In genomic region chr1:162319510-162320160, GRCh38 we compare ENCODE assay signal across 18 cellular contexts. TPM values are rescaled to one million over a fixed set of nuclear protein-coding genes. Genes with fewer than 3 reads are reported as not detected.
DNase-seq lines count a peak whose midpoint lies in the region; ATAC-seq, FAIRE-seq and TF ChIP-seq lines count a peak whose summit lies in the region.
"Had no signal": no experiment of that assay in that cellular context is flagged by ENCODE, and none has a peak within 500 bp of the region (broad histone marks: within the 10 kb centered on the region; RNA-seq: fewer than 3 reads in every experiment).

No MANE protein-coding gene starts in this region.

- H3K4me3 ChIP-seq in astrocyte of the spinal cord (ENCODE audit: low read depth, low read length): no peak overlapping the region
- H3K4me3 ChIP-seq: PC-9 had no signal

- no peak for ATAC-seq in activated naive CD8-positive, alpha-beta T cell treated with anti-CD3 and anti-CD28 coated beads, Interleukin-2, amount 50 U/mL, for 24 hours
- ATAC-seq: CD8-positive, alpha-beta T cell; effector memory CD8-positive, alpha-beta T cell; natural killer cell had no signal

- DNase-seq in HTR-8/SVneo (ENCODE audit: insufficient read length, low spot score) (peak; percentile 14), astrocyte of the spinal cord (ENCODE audit: low read depth, low spot score) (peak; percentile 17), glutamatergic neuron (peak; percentile 22), renal cortical epithelial cell (ENCODE audit: low read depth) (peak; percentile 69), ureter (ENCODE audit: low spot score) (no peak), superior temporal gyrus (ENCODE audit: extremely low spot score) (no peak), NCI-H2227 (lab: John Stamatoyannopoulos, UW; ENCODE audit: unreplicated experiment) (no peak)
- no peak for DNase-seq in activated naive CD8-positive, alpha-beta T cell treated with anti-CD3 and anti-CD28 coated beads, Interleukin-2, amount 50 U/mL, for 24 hours
- DNase-seq: activated CD4-positive, CD25-positive, alpha-beta regulatory T cell treated with anti-CD3 and anti-CD28 coated beads, Interleukin-2, amount 50 U/mL, for 72 hours; amniotic stem cell; CD8-positive, alpha-beta T cell; effector memory CD8-positive, alpha-beta T cell; left colon; natural killer cell; NCI-H1417 treated with DMSO at 0.1 percent for 48 hours; PC-9; small intestine had no signal

- H3K4me3 Mint-ChIP-seq in glutamatergic neuron (ENCODE audit: unreplicated experiment): no peak overlapping the region
- H3K4me3 Mint-ChIP-seq in activated naive CD8-positive, alpha-beta T cell treated with anti-CD3 and anti-CD28 coated beads, Interleukin-2, amount 50 U/mL, for 24 hours: no peak overlapping the region
- H3K4me3 Mint-ChIP-seq: CD8-positive, alpha-beta T cell; effector memory CD8-positive, alpha-beta T cell; natural killer cell had no signal

- no peaks in the 10 kb centered on the region for H3K9me3 Mint-ChIP-seq in glutamatergic neuron (ENCODE audit: unreplicated experiment)
- no peaks in the 10 kb centered on the region for H3K9me3 Mint-ChIP-seq in activated naive CD8-positive, alpha-beta T cell treated with anti-CD3 and anti-CD28 coated beads, Interleukin-2, amount 50 U/mL, for 24 hours
- H3K9me3 Mint-ChIP-seq: CD8-positive, alpha-beta T cell; effector memory CD8-positive, alpha-beta T cell; natural killer cell had no signal

- no peak for FAIRE-seq in HTR-8/SVneo (lab: Jason Lieb, UNC)
- FAIRE-seq: small intestine had no signal

- in situ Hi-C loops in astrocyte of the spinal cord (cut with HindIII; ENCODE audit: low sequenced_read_pairs): no loop called here

- H3K36me3 Mint-ChIP-seq in glutamatergic neuron (ENCODE audit: unreplicated experiment): no peaks in the 10 kb centered on the region
- no peaks in the 10 kb centered on the region for H3K36me3 Mint-ChIP-seq in activated naive CD8-positive, alpha-beta T cell treated with anti-CD3 and anti-CD28 coated beads, Interleukin-2, amount 50 U/mL, for 24 hours (ENCODE audit: low read depth)
- H3K36me3 Mint-ChIP-seq: CD8-positive, alpha-beta T cell; natural killer cell had no signal

- no peaks in the 10 kb centered on the region for H3K27me3 Mint-ChIP-seq in glutamatergic neuron (ENCODE audit: unreplicated experiment)
- peaks cover 15% of the 10 kb centered on the region for H3K27me3 Mint-ChIP-seq in activated naive CD8-positive, alpha-beta T cell treated with anti-CD3 and anti-CD28 coated beads, Interleukin-2, amount 50 U/mL, for 24 hours

- peaks cover 9% of the 10 kb centered on the region for H3K4me1 Mint-ChIP-seq in glutamatergic neuron (ENCODE audit: low read depth, unreplicated experiment)
- H3K4me1 Mint-ChIP-seq in activated naive CD8-positive, alpha-beta T cell treated with anti-CD3 and anti-CD28 coated beads, Interleukin-2, amount 50 U/mL, for 24 hours: no peaks in the 10 kb centered on the region

- TF ChIP-seq CTCF in astrocyte of the spinal cord (IDR thresholded peaks at IDR 0.05; ENCODE audit: low read depth, low read length): no peak
- no peak for TF ChIP-seq CTCF in glutamatergic neuron (IDR thresholded peaks at IDR 0.05; ENCODE audit: partially characterized antibody, unreplicated experiment)

- peak overlapping the region; percentile 1 for H3K27ac Mint-ChIP-seq in glutamatergic neuron (ENCODE audit: unreplicated experiment)
- H3K27ac Mint-ChIP-seq in activated naive CD8-positive, alpha-beta T cell treated with anti-CD3 and anti-CD28 coated beads, Interleukin-2, amount 50 U/mL, for 24 hours: no peak overlapping the region
- H3K27ac Mint-ChIP-seq: CD8-positive, alpha-beta T cell; effector memory CD8-positive, alpha-beta T cell; natural killer cell had no signal

RNA-seq across cellular contexts. Expression of gene SPATA46, which starts 57.0 kb away (rescaled TPM):
- total RNA-seq in glutamatergic neuron (ENCODE audit: unreplicated experiment): not detected
- not detected in 2 replicates for total RNA-seq in renal cortical epithelial cell
- not detected for total RNA-seq in ureter
- total RNA-seq: CD8-positive, alpha-beta T cell; left colon; natural killer cell; PC-9; subcutaneous adipose tissue had no signal

Comparison
In these comparisons a context has a peak if more than half of its experiments do, and no peak if none do; other contexts are left out.
1. DNase-seq: peak in HTR-8/SVneo (single experiment), astrocyte of the spinal cord (single experiment), glutamatergic neuron (single experiment) and renal cortical epithelial cell (single experiment); none in ureter (single experiment), activated naive CD8-positive, alpha-beta T cell treated with anti-CD3 and anti-CD28 coated beads, Interleukin-2, amount 50 U/mL, for 24 hours (single experiment), superior temporal gyrus (single experiment) and NCI-H2227 (single experiment).